15 cellular contexts compared by ENCODE assay signal in genomic region chr21:31548688-31549087, GRCh38.
"Had no signal": no experiment of that assay in that cellular context is flagged by ENCODE, and none has a peak within 500 bp of the region (broad histone marks: within the 10 kb centered on the region; RNA-seq: fewer than 3 reads in every experiment).

No MANE protein-coding gene starts in this region.

- ATAC-seq: stimulated activated effector memory CD8-positive, alpha-beta T cell treated with anti-CD3 and anti-CD28 coated beads, Interleukin-12 subunit alpha, Interleukin-12 subunit beta, amount 100 ng/mL, for 72 hours had no signal

- H3K4me3 ChIP-seq: breast epithelium, ovary, tibial artery had no signal

- H3K4me1 ChIP-seq: breast epithelium, tibial artery had no signal

- H3K27me3 ChIP-seq: breast epithelium, ovary, tibial artery had no signal

- H3K27ac ChIP-seq: breast epithelium, ovary, tibial artery had no signal

- FAIRE-seq: TTC549 had no signal

- H3K9me3 ChIP-seq: breast epithelium, ovary, tibial artery had no signal

- DNase-seq: activated CD4-positive, alpha-beta T cell treated with anti-CD3 and anti-CD28 coated beads, Interleukin-2, amount 10 ng/mL, durations not matched to agents 7 days and 5 days; activated CD8-positive, alpha-beta memory T cell treated with anti-CD3 and anti-CD28 coated beads, Interleukin-2, amount 50 U/mL, for 48 hours; activated naive CD8-positive, alpha-beta T cell treated with anti-CD3 and anti-CD28 coated beads, Interleukin-2, amount 10 ng/mL, durations not matched to agents 7 days and 5 days; dermis blood vessel endothelial cell; head of caudate nucleus; immature natural killer cell; mesendoderm; nephron progenitor cell; ovary; stimulated activated CD4-positive, alpha-beta T cell treated with anti-CD3 and anti-CD28 coated beads, Interleukin-12 subunit alpha, Interleukin-12 subunit beta, amount 100 ng/mL, for 4 hours; stimulated activated CD4-positive, alpha-beta T cell treated with anti-CD3 and anti-CD28 coated beads, Interleukin-2, amount 100 ng/mL, for 24 hours; tibial artery had no signal

- H3K36me3 ChIP-seq: breast epithelium, ovary, tibial artery had no signal
